Comparison of ENCODE assay signal across 16 cellular contexts in genomic region chr13:46572758-46573384, GRCh38. TPM values are rescaled to one million over a fixed set of nuclear protein-coding genes. Genes with fewer than 3 reads are reported as not detected.
DNase-seq lines count a peak whose midpoint lies in the region; ATAC-seq lines count a peak whose summit lies in the region.
"Had no signal": no experiment of that assay in that cellular context is flagged by ENCODE, and none has a peak within 500 bp of the region (broad histone marks: within the 10 kb centered on the region; RNA-seq: fewer than 3 reads in every experiment).

No MANE protein-coding gene starts in this region.

- no peaks in the 10 kb centered on the region for H3K36me3 Mint-ChIP-seq in naive B cell
- H3K36me3 Mint-ChIP-seq: activated naive CD8-positive, alpha-beta T cell had no signal

- DNase-seq in naive B cell (no peak), SW480 (ENCODE audit: low spot score) (no peak), HPDE6-E6E7 (ENCODE audit: extremely low spot score) (no peak), SW 1271 (lab: John Stamatoyannopoulos, UW) (no peak)
- DNase-seq: CD4-positive, alpha-beta T cell; erythroblast; HFFc6; MM.1S; T-helper 9 cell had no signal

- ATAC-seq in GM18867 (IDR thresholded peaks at IDR 0.05; ENCODE audit: unreplicated experiment) (peak; percentile 56), GM21717 (IDR thresholded peaks at IDR 0.05; ENCODE audit: unreplicated experiment) (peak; percentile 42), HG03520 (IDR thresholded peaks at IDR 0.05; ENCODE audit: unreplicated experiment) (peak; percentile 34), naive B cell (ENCODE audit: low read depth in 2 of 2) (peak; percentile 77 to 78)
- ATAC-seq: left lobe of liver had no signal

- peak overlapping the region in 1 of 6 donors; percentile 78 for H3K27ac Mint-ChIP-seq in naive B cell
- H3K27ac Mint-ChIP-seq: activated naive CD8-positive, alpha-beta T cell; CD4-positive, alpha-beta T cell; HFFc6 had no signal

- H3K27me3 Mint-ChIP-seq in naive B cell, result no peaks in the 10 kb centered on the region
- H3K27me3 Mint-ChIP-seq: activated naive CD8-positive, alpha-beta T cell; CD4-positive, alpha-beta T cell; central memory CD8-positive, alpha-beta T cell had no signal

- H3K9me3 Mint-ChIP-seq in naive B cell, result no peaks in the 10 kb centered on the region
- H3K9me3 Mint-ChIP-seq: CD4-positive, alpha-beta T cell; central memory CD8-positive, alpha-beta T cell; HFFc6 had no signal

- peak overlapping the region in 4 of 8 donors; percentile 36 to 60 (median 53) for H3K4me3 Mint-ChIP-seq in naive B cell
- H3K4me3 Mint-ChIP-seq: activated naive CD8-positive, alpha-beta T cell; CD4-positive, alpha-beta T cell; central memory CD8-positive, alpha-beta T cell; HFFc6; neural crest cell had no signal

- peaks cover 75 to 88% (median 86%) of the 10 kb centered on the region in 3 donors for H3K4me1 Mint-ChIP-seq in naive B cell

RNA-seq across cellular contexts. Expression of gene LRCH1, which starts 19.9 kb away (rescaled TPM):
- 10 to 100 TPM in 3 of 6 donors, 1 to 10 TPM in 3; 6.9 to 14.0 (median 9.8) TPM for polyA plus RNA-seq in naive B cell (ENCODE audit: low read depth in 6 of 6)
